ENCODE assay signal across 12 cellular contexts in the genomic region with DNA sequence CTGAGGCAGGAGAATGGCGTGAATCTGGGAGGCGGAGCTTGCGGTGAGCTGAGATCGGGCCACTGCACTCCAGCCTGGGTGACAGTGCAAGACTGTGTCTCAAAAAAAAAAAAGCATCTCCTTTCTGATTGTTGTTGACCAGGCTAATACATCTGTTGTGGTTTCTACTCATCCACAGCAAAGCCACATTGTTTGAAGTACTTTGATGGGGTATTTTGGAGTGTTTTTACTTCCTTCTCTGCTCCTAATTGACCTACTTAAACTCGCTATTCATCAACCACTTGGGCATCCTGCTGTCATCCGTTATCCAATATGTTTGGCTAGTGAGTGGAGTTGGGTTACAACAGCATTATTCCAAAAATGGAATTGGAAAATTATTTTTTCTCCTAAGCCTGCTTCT. TPM values are rescaled to one million over a fixed set of nuclear protein-coding genes. Genes with fewer than 3 reads are reported as not detected.
DNase-seq lines count a peak whose midpoint lies in the region; ATAC-seq lines count a peak whose summit lies in the region.
"Had no signal": no experiment of that assay in that cellular context is flagged by ENCODE, and none has a peak within 500 bp of the region (broad histone marks: within the 10 kb centered on the region; RNA-seq: fewer than 3 reads in every experiment).

No MANE protein-coding gene starts in this region.

- CTCF ChIA-PET in activated CD8-positive, alpha-beta T cell treated with anti-CD3 and anti-CD28 coated beads, Interleukin-2, amount 10 ng/mL, durations not matched to agents 7 days and 5 days (lab: Charles Lee), result interaction anchor here (1.0 kb wide), 1 partner anchor 11 kb away, joined by 3 read pairs; no protein-coding TSS in a partner anchor

- no peaks in the 10 kb centered on the region for H3K27me3 Mint-ChIP-seq in activated T-helper 17 cell treated with anti-CD3 and anti-CD28 coated beads, Interleukin-2, amount 50 U/mL, for 72 hours
- peaks cover 3% of the 10 kb centered on the region for H3K27me3 Mint-ChIP-seq in activated CD8-positive, alpha-beta T cell treated with anti-CD3 and anti-CD28 coated beads, Interleukin-2, amount 10 ng/mL, durations not matched to agents 7 days and 5 days (ENCODE audit: low read depth)

- POLR2A ChIA-PET in activated CD8-positive, alpha-beta T cell treated with anti-CD3 and anti-CD28 coated beads, Interleukin-2, amount 10 ng/mL, durations not matched to agents 7 days and 5 days (lab: Charles Lee), result no interaction called here

- DNase-seq in A172 (ENCODE audit: low spot score) (peak; percentile 41), H4 (ENCODE audit: low spot score) (peak; percentile 48), NCI-H2107 (lab: John Stamatoyannopoulos, UW) (peak; percentile 51), amygdala (lab: John Stamatoyannopoulos, UW) (no peak), iPS-NIHi7 (ENCODE audit: extremely low spot score) (no peak)
- no peak for DNase-seq in activated CD8-positive, alpha-beta T cell treated with anti-CD3 and anti-CD28 coated beads, Interleukin-2, amount 10 ng/mL, durations not matched to agents 7 days and 5 days
- DNase-seq: activated CD4-positive, alpha-beta T cell treated with anti-CD3 and anti-CD28 coated beads, Interleukin-2, amount 50 U/mL, for 4 hours; islet precursor cell; upper lobe of right lung had no signal

- peak overlapping the region; percentile 54 for H3K27ac Mint-ChIP-seq in activated T-helper 17 cell treated with anti-CD3 and anti-CD28 coated beads, Interleukin-2, amount 50 U/mL, for 72 hours
- H3K27ac Mint-ChIP-seq in activated CD8-positive, alpha-beta T cell treated with anti-CD3 and anti-CD28 coated beads, Interleukin-2, amount 10 ng/mL, durations not matched to agents 7 days and 5 days, result no peak overlapping the region

- peak overlapping the region; percentile 58 for H3K4me3 Mint-ChIP-seq in activated T-helper 17 cell treated with anti-CD3 and anti-CD28 coated beads, Interleukin-2, amount 50 U/mL, for 72 hours
- H3K4me3 Mint-ChIP-seq in activated CD8-positive, alpha-beta T cell treated with anti-CD3 and anti-CD28 coated beads, Interleukin-2, amount 10 ng/mL, durations not matched to agents 7 days and 5 days, result no peak overlapping the region

- no peak for ATAC-seq in activated T-helper 17 cell treated with anti-CD3 and anti-CD28 coated beads, Interleukin-2, amount 50 U/mL, for 72 hours (replicated peaks)
- no peak for ATAC-seq in HG02938 (IDR thresholded peaks at IDR 0.05; ENCODE audit: unreplicated experiment)
- ATAC-seq in activated CD8-positive, alpha-beta T cell treated with anti-CD3 and anti-CD28 coated beads, Interleukin-2, amount 10 ng/mL, durations not matched to agents 7 days and 5 days, result no peak
- ATAC-seq: Right ventricle myocardium inferior, upper lobe of right lung had no signal

- H3K4me1 Mint-ChIP-seq in activated T-helper 17 cell treated with anti-CD3 and anti-CD28 coated beads, Interleukin-2, amount 50 U/mL, for 72 hours, result peaks cover 24% of the 10 kb centered on the region
- H3K4me1 Mint-ChIP-seq in activated CD8-positive, alpha-beta T cell treated with anti-CD3 and anti-CD28 coated beads, Interleukin-2, amount 10 ng/mL, durations not matched to agents 7 days and 5 days (ENCODE audit: low read depth), result peaks cover 43% of the 10 kb centered on the region

- peaks cover 11% of the 10 kb centered on the region for H3K36me3 Mint-ChIP-seq in activated T-helper 17 cell treated with anti-CD3 and anti-CD28 coated beads, Interleukin-2, amount 50 U/mL, for 72 hours (ENCODE audit: low read depth)
- peaks cover 11% of the 10 kb centered on the region for H3K36me3 Mint-ChIP-seq in activated CD8-positive, alpha-beta T cell treated with anti-CD3 and anti-CD28 coated beads, Interleukin-2, amount 10 ng/mL, durations not matched to agents 7 days and 5 days (ENCODE audit: low read depth)

- no peaks in the 10 kb centered on the region for H3K9me3 Mint-ChIP-seq in activated T-helper 17 cell treated with anti-CD3 and anti-CD28 coated beads, Interleukin-2, amount 50 U/mL, for 72 hours
- no peaks in the 10 kb centered on the region for H3K9me3 Mint-ChIP-seq in activated CD8-positive, alpha-beta T cell treated with anti-CD3 and anti-CD28 coated beads, Interleukin-2, amount 10 ng/mL, durations not matched to agents 7 days and 5 days (ENCODE audit: insufficient read depth)

RNA-seq across cellular contexts. Expression of a gene that starts 3.5 kb away (rescaled TPM):
- 93.1 and 120 TPM in 2 replicates for total RNA-seq in A172 (2014; rRNA removed; shearing (Covaris generic))
- total RNA-seq in H4 (2014; rRNA removed; shearing (Covaris generic)), result 92.1 and 100 TPM in 2 replicates
- 100 to 1,000 TPM; 122 to 146 TPM for total RNA-seq in activated T-helper 17 cell treated with anti-CD3 and anti-CD28 coated beads, Interleukin-2, amount 50 U/mL, for 72 hours
- 100 to 1,000 TPM; 133 to 138 TPM for total RNA-seq in activated CD8-positive, alpha-beta T cell treated with anti-CD3 and anti-CD28 coated beads, Interleukin-2, amount 10 ng/mL, durations not matched to agents 7 days and 5 days

RNA-seq across cellular contexts. Expression of a gene that starts 16.6 kb away (rescaled TPM):
- total RNA-seq in A172 (2014; rRNA removed; shearing (Covaris generic)), result not detected in 2 replicates
- 0.10 TPM in 1 of 2 replicates, not detected in the other for total RNA-seq in H4 (2014; rRNA removed; shearing (Covaris generic))
- total RNA-seq in activated T-helper 17 cell treated with anti-CD3 and anti-CD28 coated beads, Interleukin-2, amount 50 U/mL, for 72 hours, result under 1 TPM; 0.30 to 0.53 TPM
- not detected for total RNA-seq in activated CD8-positive, alpha-beta T cell treated with anti-CD3 and anti-CD28 coated beads, Interleukin-2, amount 10 ng/mL, durations not matched to agents 7 days and 5 days

Comparison
In these comparisons a context has a peak if more than half of its experiments do, and no peak if none do; other contexts are left out.
1. DNase-seq: peak in A172 (single experiment), H4 (single experiment) and NCI-H2107 (single experiment); none in activated CD8-positive, alpha-beta T cell treated with anti-CD3 and anti-CD28 coated beads, Interleukin-2, amount 10 ng/mL, durations not matched to agents 7 days and 5 days (single experiment), amygdala (0 of 56) and iPS-NIHi7 (single experiment).